In the genomic region with DNA sequence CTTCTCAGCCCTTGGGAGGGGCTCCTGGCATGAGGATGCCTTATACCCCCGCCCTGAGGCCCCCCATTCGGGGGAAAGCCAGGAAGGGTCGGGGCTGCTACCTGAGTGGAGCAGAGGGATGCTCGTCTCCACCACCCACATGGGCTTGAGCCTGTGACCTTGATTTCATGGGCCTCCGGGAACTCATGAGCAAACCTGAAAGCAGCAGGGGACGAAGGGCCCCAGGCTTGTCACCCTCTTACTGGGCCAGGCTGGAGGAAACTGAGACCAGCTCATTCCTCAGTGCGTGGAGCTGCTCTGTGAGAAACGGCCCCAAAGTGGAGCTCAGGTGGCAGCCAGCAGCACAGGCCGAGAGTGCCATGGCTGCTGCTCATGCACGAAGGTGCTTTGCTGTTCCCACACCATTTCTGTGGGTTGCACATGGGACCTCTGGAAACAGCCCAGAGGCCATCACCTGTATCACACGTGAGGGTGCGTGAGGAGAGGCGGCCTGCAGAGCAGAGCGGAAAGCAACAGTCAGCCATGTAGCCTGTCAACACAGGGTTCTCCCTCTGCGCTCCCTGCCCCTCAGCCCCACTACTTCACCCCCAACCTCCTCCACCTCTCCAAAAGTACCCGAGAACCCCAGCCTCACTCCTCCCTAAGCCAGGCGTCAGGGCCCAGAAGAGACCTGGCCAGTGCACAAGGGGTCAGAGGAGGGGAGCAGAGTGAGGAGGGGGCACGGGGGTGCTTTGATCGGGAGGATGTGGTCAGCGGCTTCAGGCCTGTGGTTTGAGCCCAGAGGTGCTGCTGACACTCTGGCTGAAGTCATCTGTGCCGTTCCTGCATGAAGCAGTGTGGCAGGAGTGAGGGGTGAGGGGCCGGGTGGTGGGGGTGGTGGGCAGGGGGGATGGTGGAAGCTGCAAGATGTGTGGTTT, we compare ENCODE assay signal across 10 cellular contexts. TPM values are rescaled to one million over a fixed set of nuclear protein-coding genes. Genes with fewer than 3 reads are reported as not detected.
DNase-seq lines count a peak whose midpoint lies in the region; ATAC-seq and TF ChIP-seq lines count a peak whose summit lies in the region.
"Had no signal": no experiment of that assay in that cellular context is flagged by ENCODE, and none has a peak within 500 bp of the region (broad histone marks: within the 10 kb centered on the region; RNA-seq: fewer than 3 reads in every experiment).

No MANE protein-coding gene starts in this region.

- TF ChIP-seq EP300 in transverse colon (IDR thresholded peaks at IDR 0.05; ENCODE audit: low read depth), result no peak

- peak overlapping the region; percentile 71 for H3K4me3 Mint-ChIP-seq in activated naive CD8-positive, alpha-beta T cell

- no peaks in the 10 kb centered on the region for H3K9me3 ChIP-seq in transverse colon

- intact Hi-C loops in left cardiac atrium (cut with DNase I), result no loop called here
- intact Hi-C loops in cardiac septum (cut with DNase I), result loop anchor here (10.0 kb wide), 1 partner anchor 389 kb away; the partner anchor contains the start of gene IFT27
- intact Hi-C loops in transverse colon (cut with DNase I; ENCODE audit: low total_unique reads), result no loop called here

- peaks cover 14 to 25% (median 23%) of the 10 kb centered on the region in 4 donors for H3K4me1 ChIP-seq in transverse colon

- in situ Hi-C loops in transverse colon (cut with MboI; ENCODE audit: low pct_ligation_motif_present in 1 of 4, low pct_unique_long_range_greater_than_20kb in 1 of 4, low sequenced_read_pairs in 3 of 4), result no loop called here

- H3K9me3 Mint-ChIP-seq in activated naive CD8-positive, alpha-beta T cell (ENCODE audit: low read depth), result no peaks in the 10 kb centered on the region

- no peaks in the 10 kb centered on the region for H3K36me3 ChIP-seq in transverse colon

- TF ChIP-seq POLR2A in transverse colon (IDR thresholded peaks at IDR 0.05), result no peak

- TF ChIP-seq CTCF in transverse colon (IDR thresholded peaks at IDR 0.05), result no peak

- ATAC-seq in left cardiac atrium, result no peak
- ATAC-seq in HG03342 (IDR thresholded peaks at IDR 0.05; ENCODE audit: unreplicated experiment), result peak; percentile 31
- no peak for ATAC-seq in HG02870 (IDR thresholded peaks at IDR 0.05; ENCODE audit: unreplicated experiment)

- peak overlapping the region; percentile 93 for H3K27ac Mint-ChIP-seq in activated naive CD8-positive, alpha-beta T cell

- H3K27me3 ChIP-seq in transverse colon, result no peaks in the 10 kb centered on the region

- peak; percentile 10 for DNase-seq in left cardiac atrium
- no peak for DNase-seq in cardiac septum (ENCODE audit: low spot score)
- DNase-seq in transverse colon, result no peak
- no peak for DNase-seq in SIG-M5 treated with dmso at 0.1 percent for 504 hours (lab: John Stamatoyannopoulos, UW; ENCODE audit: unreplicated experiment)
- no peak for DNase-seq in NCI-H510A (lab: John Stamatoyannopoulos, UW)

- H3K27me3 Mint-ChIP-seq in activated naive CD8-positive, alpha-beta T cell, result no peaks in the 10 kb centered on the region

- H3K4me1 Mint-ChIP-seq in activated naive CD8-positive, alpha-beta T cell (ENCODE audit: low read depth), result peaks cover 72% of the 10 kb centered on the region

- no peak overlapping the region for H3K4me3 ChIP-seq in transverse colon

- no peaks in the 10 kb centered on the region for H3K36me3 Mint-ChIP-seq in activated naive CD8-positive, alpha-beta T cell

- WGBS in transverse colon (ENCODE audit: low coverage in 1 of 2), 2 donors, result 79% methylated on average over 22 of the region's 22 CpGs; no CpG with 5 or more reads in 1 of the 2 donors

- peak overlapping the region; percentile 20 to 58 (median 24) for H3K27ac ChIP-seq in transverse colon

RNA-seq across cellular contexts. Expression of gene IL2RB, which starts 14.2 kb away (rescaled TPM):
- 1 to 10 TPM in 1 of 2 donors, under 1 TPM in 1; 0.34 to 2.0 TPM for total RNA-seq in left cardiac atrium
- total RNA-seq in cardiac septum, result 0.51 TPM
- total RNA-seq in transverse colon, result 1 to 10 TPM; 1.1 to 3.4 (median 2.6) TPM
- total RNA-seq: LHCN-M2 had no signal

RNA-seq across cellular contexts. Expression of gene C1QTNF6, which starts 24.2 kb away (rescaled TPM):
- total RNA-seq in left cardiac atrium (1 to 10 TPM; 1.8 to 2.9 TPM), cardiac septum (2.8 TPM), transverse colon (10 to 100 TPM in 1 of 4 donors, 1 to 10 TPM in 3; 1.4 to 68.8 (median 7.5) TPM)

RNA-seq across cellular contexts. Expression of gene SSTR3, which starts 48.4 kb away (rescaled TPM):
- total RNA-seq in left cardiac atrium (not detected), cardiac septum (not detected), transverse colon (under 1 TPM in 2 of 4 donors, not detected in 2; 0.16 to 0.41 TPM)
- total RNA-seq: glomerular endothelial cell, LHCN-M2 had no signal

RNA-seq across cellular contexts. Expression of gene TMPRSS6, which starts 54.4 kb away (rescaled TPM):
- total RNA-seq in left cardiac atrium (not detected), cardiac septum (not detected), transverse colon (1 to 10 TPM in 1 of 4 donors, under 1 TPM in 2, not detected in 1; 0.16 to 4.9 (median 0.41) TPM)
- total RNA-seq: glomerular endothelial cell, LHCN-M2 had no signal
